ENCODE assay signal across 36 cellular contexts in genomic region chr19:16167055-16167454, GRCh38. TPM values are rescaled to one million over a fixed set of nuclear protein-coding genes. Genes with fewer than 3 reads are reported as not detected.
"Had no signal": no experiment of that assay in that cellular context is flagged by ENCODE, and none has a peak within 500 bp of the region (broad histone marks: within the 10 kb centered on the region; RNA-seq: fewer than 3 reads in every experiment).

No MANE protein-coding gene starts in this region.

- H3K9me3 Mint-ChIP-seq: activated CD4-positive, alpha-beta T cell treated with anti-CD3 and anti-CD28 coated beads, Interleukin-2, amount 10 ng/mL, durations not matched to agents 24 days and 14 days; activated CD8-positive, alpha-beta T cell treated with anti-CD3 and anti-CD28 coated beads for 36 hours; activated naive CD8-positive, alpha-beta T cell treated with anti-CD3 and anti-CD28 coated beads for 36 hours; activated T-cell treated with anti-CD3 and anti-CD28 coated beads, Interleukin-2, amount 50 U/mL, for 72 hours; activated T-helper 17 cell treated with anti-CD3 and anti-CD28 coated beads, Interleukin-2, amount 50 U/mL, for 72 hours; T-cell had no signal

- ATAC-seq: activated CD8-positive, alpha-beta T cell treated with anti-CD3 and anti-CD28 coated beads for 36 hours; activated T-cell treated with anti-CD3 and anti-CD28 coated beads, Interleukin-2, amount 50 U/mL, for 72 hours; activated T-helper 17 cell treated with anti-CD3 and anti-CD28 coated beads, Interleukin-2, amount 50 U/mL, for 72 hours; Right ventricle myocardium inferior; SK-N-SH treated with all-trans-retinoic acid at 6 μM for 48 hours; T-cell; T-helper 17 cell had no signal

- H3K27ac Mint-ChIP-seq: activated CD4-positive, alpha-beta T cell treated with anti-CD3 and anti-CD28 coated beads, Interleukin-2, amount 10 ng/mL, durations not matched to agents 24 days and 14 days; activated CD8-positive, alpha-beta T cell treated with anti-CD3 and anti-CD28 coated beads for 36 hours; activated naive CD8-positive, alpha-beta T cell treated with anti-CD3 and anti-CD28 coated beads for 36 hours; activated T-cell treated with anti-CD3 and anti-CD28 coated beads, Interleukin-2, amount 50 U/mL, for 72 hours; activated T-helper 17 cell treated with anti-CD3 and anti-CD28 coated beads, Interleukin-2, amount 50 U/mL, for 72 hours; T-cell; T-helper 17 cell had no signal

- H3K36me3 Mint-ChIP-seq: activated naive CD8-positive, alpha-beta T cell treated with anti-CD3 and anti-CD28 coated beads for 36 hours; T-cell had no signal

- H3K4me3 ChIP-seq: PC-9 had no signal

- H3K4me1 Mint-ChIP-seq: activated naive CD8-positive, alpha-beta T cell treated with anti-CD3 and anti-CD28 coated beads for 36 hours; activated T-helper 17 cell treated with anti-CD3 and anti-CD28 coated beads, Interleukin-2, amount 50 U/mL, for 72 hours; T-helper 17 cell had no signal

- H3K4me3 Mint-ChIP-seq: activated CD4-positive, alpha-beta T cell treated with anti-CD3 and anti-CD28 coated beads, Interleukin-2, amount 10 ng/mL, durations not matched to agents 24 days and 14 days; activated CD8-positive, alpha-beta T cell treated with anti-CD3 and anti-CD28 coated beads for 36 hours; activated naive CD8-positive, alpha-beta T cell treated with anti-CD3 and anti-CD28 coated beads for 36 hours; activated T-helper 17 cell treated with anti-CD3 and anti-CD28 coated beads, Interleukin-2, amount 50 U/mL, for 72 hours; T-cell; T-helper 17 cell had no signal

- FAIRE-seq: RCC 7860 had no signal

- H3K27ac ChIP-seq: brain microvascular endothelial cell, PC-9, RWPE1, WERI-Rb-1 had no signal

- H3K4me2 ChIP-seq: PC-9 had no signal

- H2AFZ ChIP-seq: PC-9 had no signal

- H3K36me3 ChIP-seq: brain microvascular endothelial cell, WERI-Rb-1 had no signal

- H3K27me3 ChIP-seq: brain microvascular endothelial cell had no signal

- DNase-seq: activated CD4-positive, alpha-beta T cell treated with anti-CD3 and anti-CD28 coated beads, Interleukin-2, amount 10 ng/mL, durations not matched to agents 24 days and 14 days; activated CD4-positive, alpha-beta T cell treated with anti-CD3 and anti-CD28 coated beads, Interleukin-2, amount 50 U/mL, for 4 hours; activated CD8-positive, alpha-beta T cell treated with anti-CD3 and anti-CD28 coated beads for 36 hours; activated effector memory CD4-positive, alpha-beta T cell treated with anti-CD3 and anti-CD28 coated beads, Interleukin-2, amount 50 U/mL, for 16 hours; activated naive CD4-positive, alpha-beta T cell; activated naive CD4-positive, alpha-beta T cell treated with anti-CD3 and anti-CD28 coated beads, Interleukin-2, amount 50 U/mL, for 16 hours; activated naive CD8-positive, alpha-beta T cell treated with anti-CD3 and anti-CD28 coated beads for 36 hours; activated T-cell treated with anti-CD3 and anti-CD28 coated beads, Interleukin-2, amount 50 U/mL, for 1 hour; activated T-cell treated with anti-CD3 and anti-CD28 coated beads, Interleukin-2, amount 50 U/mL, for 72 hours; amniotic stem cell; aorta; brain microvascular endothelial cell; central memory CD4-positive, alpha-beta T cell; NCI-H1092 treated with DMSO at 0.1 percent for 48 hours; NCI-H1417; NCI-H146; NCI-H187; NCI-H2081 treated with DMSO at 0.1 percent for 48 hours; NCI-H226; NCI-H446 treated with DMSO at 0.1 percent for 48 hours; NCI-H524; NCI-H69; SIG-M5; T-cell; T-helper 17 cell; T1000; WERI-Rb-1 had no signal

- H3K27me3 Mint-ChIP-seq: activated CD4-positive, alpha-beta T cell treated with anti-CD3 and anti-CD28 coated beads, Interleukin-2, amount 10 ng/mL, durations not matched to agents 24 days and 14 days; activated CD8-positive, alpha-beta T cell treated with anti-CD3 and anti-CD28 coated beads for 36 hours; activated naive CD8-positive, alpha-beta T cell treated with anti-CD3 and anti-CD28 coated beads for 36 hours; activated T-helper 17 cell treated with anti-CD3 and anti-CD28 coated beads, Interleukin-2, amount 50 U/mL, for 72 hours; T-cell; T-helper 17 cell had no signal

RNA-seq across cellular contexts. Expression of gene CIB3, which starts 6.3 kb away (rescaled TPM):
- total RNA-seq: activated CD4-positive, alpha-beta T cell treated with anti-CD3 and anti-CD28 coated beads, Interleukin-2, amount 10 ng/mL, durations not matched to agents 24 days and 14 days; activated CD8-positive, alpha-beta memory T cell treated with anti-CD3 and anti-CD28 coated beads for 36 hours; activated CD8-positive, alpha-beta T cell treated with anti-CD3 and anti-CD28 coated beads for 36 hours; activated naive CD8-positive, alpha-beta T cell treated with anti-CD3 and anti-CD28 coated beads for 36 hours; activated T-cell treated with anti-CD3 and anti-CD28 coated beads, Interleukin-2, amount 50 U/mL, for 72 hours; aorta; M059J; PC-9; Right ventricle myocardium inferior; SK-MEL-5; T-cell; T-helper 17 cell had no signal

RNA-seq across cellular contexts. Expression of gene HSH2D, which starts 23.6 kb away (rescaled TPM):
- total RNA-seq: SK-MEL-5 had no signal
